Comparison of ENCODE assay signal across 22 cellular contexts in genomic region chr13:83980322-83980721, GRCh38.
DNase-seq lines count a peak whose midpoint lies in the region; ATAC-seq and TF ChIP-seq lines count a peak whose summit lies in the region.
"Had no signal": no experiment of that assay in that cellular context is flagged by ENCODE, and none has a peak within 500 bp of the region (broad histone marks: within the 10 kb centered on the region; RNA-seq: fewer than 3 reads in every experiment).

No MANE protein-coding gene starts in this region.

- ATAC-seq in activated naive CD4-positive, alpha-beta T cell treated with anti-CD3 and anti-CD28 coated beads, Interleukin-2, amount 50 U/mL, for 72 hours, result no peak
- no peak for ATAC-seq in GM21423 (IDR thresholded peaks at IDR 0.05; ENCODE audit: unreplicated experiment)
- ATAC-seq: Right ventricle myocardium inferior had no signal

- POLR2A ChIA-PET in MCF 10A (lab: Yijun Ruan, JAX), result interaction anchor here (0.6 kb wide), 1 partner anchor 1759 kb away, joined by 3 read pairs; no protein-coding TSS in a partner anchor

- no TSS peak for BruUV-seq in mammary epithelial cell (replicated peaks; lab: Mats Ljungman, UMichigan)
- no TSS peak for BruUV-seq in MCF 10A (replicated peaks; lab: Mats Ljungman, UMichigan)

- H3K27me3 Mint-ChIP-seq in MCF 10A (ENCODE audit: insufficient read depth, unreplicated experiment), result no peaks in the 10 kb centered on the region
- H3K27me3 Mint-ChIP-seq: CD8-positive, alpha-beta memory T cell had no signal

- no peak overlapping the region for H3K27ac Mint-ChIP-seq in MCF 10A (ENCODE audit: low read depth, unreplicated experiment)
- H3K27ac Mint-ChIP-seq in activated naive CD4-positive, alpha-beta T cell treated with anti-CD3 and anti-CD28 coated beads, Interleukin-2, amount 50 U/mL, for 72 hours, result no peak overlapping the region
- H3K27ac Mint-ChIP-seq: CD8-positive, alpha-beta memory T cell had no signal

- no peak for TF ChIP-seq CTCF in mammary epithelial cell (conservative IDR thresholded peaks at IDR 0.05 in 1 of 2, IDR thresholded peaks at IDR 0.05 in 1 of 2; ENCODE audit: extremely low read depth in 1 of 2, insufficient read depth in 1 of 2, low read depth in 1 of 2, low read length in 2 of 2)
- TF ChIP-seq CTCF in MCF 10A (IDR thresholded peaks at IDR 0.05; ENCODE audit: unreplicated experiment), result no peak

- in situ Hi-C loops in mammary epithelial cell (cut with MboI; ENCODE audit: low sequenced_read_pairs in 2 of 2), result no loop called here

- no peaks in the 10 kb centered on the region for H3K4me1 Mint-ChIP-seq in MCF 10A (ENCODE audit: insufficient read depth, unreplicated experiment)

- H3K36me3 Mint-ChIP-seq in MCF 10A (ENCODE audit: insufficient read depth, unreplicated experiment), result no peaks in the 10 kb centered on the region
- no peaks in the 10 kb centered on the region for H3K36me3 Mint-ChIP-seq in activated naive CD4-positive, alpha-beta T cell treated with anti-CD3 and anti-CD28 coated beads, Interleukin-2, amount 50 U/mL, for 72 hours
- H3K36me3 Mint-ChIP-seq: CD8-positive, alpha-beta memory T cell had no signal

- no peaks in the 10 kb centered on the region for H3K9me3 Mint-ChIP-seq in MCF 10A (ENCODE audit: unreplicated experiment)
- H3K9me3 Mint-ChIP-seq in activated naive CD4-positive, alpha-beta T cell treated with anti-CD3 and anti-CD28 coated beads, Interleukin-2, amount 50 U/mL, for 72 hours, result peaks cover under 1 to 6% of the 10 kb centered on the region in 2 donors
- H3K9me3 Mint-ChIP-seq: CD8-positive, alpha-beta memory T cell had no signal

- no peaks in the 10 kb centered on the region for H3K79me2 ChIP-seq in mammary epithelial cell (ENCODE audit: insufficient read depth, low read length)

- H3K36me3 ChIP-seq in mammary epithelial cell (ENCODE audit: insufficient read depth, low read length) (no peaks in the 10 kb centered on the region), SK-N-MC (ENCODE audit: insufficient read depth, low read length) (no peaks in the 10 kb centered on the region)
- H3K36me3 ChIP-seq: SJSA1 had no signal

- peak overlapping the region; percentile 13 for H2AFZ ChIP-seq in mammary epithelial cell (ENCODE audit: low read depth, low read length)

- no peaks in the 10 kb centered on the region for H3K27me3 ChIP-seq in mammary epithelial cell (ENCODE audit: insufficient read depth, low read length)
- H3K27me3 ChIP-seq: SJSA1 had no signal

- CTCF ChIA-PET in mammary epithelial cell (lab: Charles Lee; ENCODE audit: low non-redundant PET), result no interaction called here
- CTCF ChIA-PET in MCF 10A (lab: Yijun Ruan, JAX), result no interaction called here

- no peaks in the 10 kb centered on the region for H3K4me1 ChIP-seq in mammary epithelial cell (ENCODE audit: insufficient read depth, low read length)
- H3K4me1 ChIP-seq: SJSA1 had no signal

- DNase-seq in mammary epithelial cell (no peak), MCF 10A (ENCODE audit: unreplicated experiment) (no peak), SK-N-MC (ENCODE audit: low read depth, low spot score) (no peak), iris pigment epithelial cell (ENCODE audit: low read depth) (peak; percentile 21)
- no peak for DNase-seq in activated naive CD4-positive, alpha-beta T cell treated with anti-CD3 and anti-CD28 coated beads, Interleukin-2, amount 50 U/mL, for 72 hours (ENCODE audit: low spot score in 2 of 2)
- no peak for DNase-seq in stimulated activated CD4-positive, alpha-beta T cell treated with anti-CD3 and anti-CD28 coated beads, Interleukin-1b, Interleukin-23, amount 100 ng/mL, for 48 hours
- DNase-seq: Calu3; CD8-positive, alpha-beta memory T cell; DMS53; GF-D8; GOT3; KG1; NCI-H1694; NCI-H2081; NCI-H2171; NCI-H345; NCI-H524; OCI-M1 had no signal

- H3K9me3 ChIP-seq in mammary epithelial cell (replicated peaks; ENCODE audit: insufficient read depth, low read length) (no peaks in the 10 kb centered on the region), SK-N-MC (ENCODE audit: low read depth, low read length) (no peaks in the 10 kb centered on the region)
- H3K9me3 ChIP-seq: SJSA1 had no signal

- H4K20me1 ChIP-seq in mammary epithelial cell (ENCODE audit: insufficient read depth, low read length), result no peaks in the 10 kb centered on the region

- WGBS in mammary epithelial cell (ENCODE audit: low coverage, missing lambda C conversion rate), result 72% methylated on average over 4 of the region's 5 CpGs

- H3K27ac ChIP-seq in mammary epithelial cell (ENCODE audit: insufficient read depth, low read depth, low read length), result no peak overlapping the region
- H3K27ac ChIP-seq in SK-N-MC, result peak overlapping the region; percentile 78
- H3K27ac ChIP-seq: C4-2B, SJSA1 had no signal

- no peak overlapping the region for H3K4me2 ChIP-seq in mammary epithelial cell (ENCODE audit: insufficient read depth, low read depth, low read length)

- intact Hi-C loops in mammary epithelial cell (cut with micrococcal nuclease) (no loop called here), MCF 10A (cut with micrococcal nuclease) (no loop called here)

- H3K4me3 Mint-ChIP-seq in MCF 10A (ENCODE audit: unreplicated experiment), result no peak overlapping the region
- H3K4me3 Mint-ChIP-seq: CD8-positive, alpha-beta memory T cell had no signal

- dilution Hi-C loops in mammary epithelial cell (cut with HindIII; ENCODE audit: low sequenced_read_pairs), result no loop called here

- H3K4me3 ChIP-seq in mammary epithelial cell (replicated peaks in 1 of 3; ENCODE audit: insufficient read depth in 1 of 3, low read depth in 2 of 3, low read length in 3 of 3) (no peak overlapping the region), SK-N-MC (peak overlapping the region; percentile 56)
- H3K4me3 ChIP-seq: SJSA1 had no signal

- H3K9ac ChIP-seq in mammary epithelial cell (ENCODE audit: insufficient read depth, low read length) (no peak overlapping the region), SK-N-MC (ENCODE audit: insufficient read length) (no peak overlapping the region)
